ENCODE assay signal across 8 cellular contexts in genomic region chr14:103121846-103122577, GRCh38. TPM values are rescaled to one million over a fixed set of nuclear protein-coding genes. Genes with fewer than 3 reads are reported as not detected.
DNase-seq lines count a peak whose midpoint lies in the region; ATAC-seq and FAIRE-seq lines count a peak whose summit lies in the region.

No MANE protein-coding gene starts in this region.

- peak overlapping the region; percentile 36 to 65 for H3K4me3 Mint-ChIP-seq in activated T-cell treated with anti-CD3 and anti-CD28 coated beads, Interleukin-2, amount 50 U/mL, for 72 hours
- H3K4me3 Mint-ChIP-seq in memory B cell: peak overlapping the region; percentile 28

- peaks cover 10% of the 10 kb centered on the region for H3K4me1 Mint-ChIP-seq in activated T-cell treated with anti-CD3 and anti-CD28 coated beads, Interleukin-2, amount 50 U/mL, for 72 hours (ENCODE audit: low read depth)
- peaks cover 4% of the 10 kb centered on the region for H3K4me1 Mint-ChIP-seq in memory B cell

- no peaks in the 10 kb centered on the region for H3K36me3 Mint-ChIP-seq in activated T-cell treated with anti-CD3 and anti-CD28 coated beads, Interleukin-2, amount 50 U/mL, for 72 hours (ENCODE audit: insufficient read depth in 2 of 2)
- H3K36me3 Mint-ChIP-seq in memory B cell: no peaks in the 10 kb centered on the region

- peaks cover 26% of the 10 kb centered on the region for H3K27me3 Mint-ChIP-seq in activated T-cell treated with anti-CD3 and anti-CD28 coated beads, Interleukin-2, amount 50 U/mL, for 72 hours (ENCODE audit: low read depth)
- peaks cover 8% of the 10 kb centered on the region for H3K27me3 Mint-ChIP-seq in memory B cell

- H3K9me3 Mint-ChIP-seq in activated T-cell treated with anti-CD3 and anti-CD28 coated beads, Interleukin-2, amount 50 U/mL, for 72 hours: no peaks in the 10 kb centered on the region
- H3K9me3 Mint-ChIP-seq in memory B cell: peaks cover 2% of the 10 kb centered on the region

- no peak for DNase-seq in activated T-cell treated with anti-CD3 and anti-CD28 coated beads, Interleukin-2, amount 50 U/mL, for 72 hours
- DNase-seq in activated T-cell treated with anti-CD3 and anti-CD28 coated beads, Interleukin-2, amount 50 U/mL, for 1 hour: no peak
- DNase-seq in NCI-H774 (lab: John Stamatoyannopoulos, UW) (peak; percentile 95), dermis microvascular lymphatic vessel endothelial cell (ENCODE audit: low read depth in 2 of 2) (peak; percentile 87 to 92), memory B cell (ENCODE audit: low spot score in 2 of 2) (no peak), urothelium cell line (ENCODE audit: low spot score) (peak; percentile 78), RKO (ENCODE audit: low spot score) (no peak)

- FAIRE-seq in urothelium cell line (lab: Jason Lieb, UNC): no peak

- no peak for ATAC-seq in activated T-cell treated with anti-CD3 and anti-CD28 coated beads, Interleukin-2, amount 50 U/mL, for 72 hours (replicated peaks in 1 of 2)
- ATAC-seq in memory B cell (ENCODE audit: low read depth) (peak; percentile 34), GM18861 (IDR thresholded peaks at IDR 0.05; ENCODE audit: unreplicated experiment) (no peak)

- H3K27ac Mint-ChIP-seq in activated T-cell treated with anti-CD3 and anti-CD28 coated beads, Interleukin-2, amount 50 U/mL, for 72 hours: no peak overlapping the region
- H3K27ac Mint-ChIP-seq in memory B cell: no peak overlapping the region

RNA-seq across cellular contexts. Expression of gene TNFAIP2, which starts 1.2 kb away (rescaled TPM):
- 10 to 100 TPM in 1 of 2 donors, 1 to 10 TPM in 1; 8.8 to 12.2 TPM for total RNA-seq in activated T-cell treated with anti-CD3 and anti-CD28 coated beads, Interleukin-2, amount 50 U/mL, for 72 hours
- 38.3 and 64.3 TPM in 2 replicates for total RNA-seq in dermis microvascular lymphatic vessel endothelial cell

RNA-seq across cellular contexts. Expression of gene EXOC3L4, which starts 27.5 kb away (rescaled TPM):
- not detected for total RNA-seq in activated T-cell treated with anti-CD3 and anti-CD28 coated beads, Interleukin-2, amount 50 U/mL, for 72 hours
- not detected in 2 replicates for total RNA-seq in dermis microvascular lymphatic vessel endothelial cell

RNA-seq across cellular contexts. Expression of gene LBHD2, which starts 38.0 kb away (rescaled TPM):
- not detected for total RNA-seq in activated T-cell treated with anti-CD3 and anti-CD28 coated beads, Interleukin-2, amount 50 U/mL, for 72 hours
- total RNA-seq in dermis microvascular lymphatic vessel endothelial cell: not detected in 2 replicates

Comparison
In these comparisons a context has a peak if more than half of its experiments do, and no peak if none do; other contexts are left out.
1. DNase-seq: peak in NCI-H774 (single experiment), dermis microvascular lymphatic vessel endothelial cell (2 of 2) and urothelium cell line (single experiment); none in activated T-cell treated with anti-CD3 and anti-CD28 coated beads, Interleukin-2, amount 50 U/mL, for 72 hours (0 of 2), activated T-cell treated with anti-CD3 and anti-CD28 coated beads, Interleukin-2, amount 50 U/mL, for 1 hour (single experiment), memory B cell (0 of 2) and RKO (single experiment).